ENCODE assay signal across 20 cellular contexts in the genomic region with DNA sequence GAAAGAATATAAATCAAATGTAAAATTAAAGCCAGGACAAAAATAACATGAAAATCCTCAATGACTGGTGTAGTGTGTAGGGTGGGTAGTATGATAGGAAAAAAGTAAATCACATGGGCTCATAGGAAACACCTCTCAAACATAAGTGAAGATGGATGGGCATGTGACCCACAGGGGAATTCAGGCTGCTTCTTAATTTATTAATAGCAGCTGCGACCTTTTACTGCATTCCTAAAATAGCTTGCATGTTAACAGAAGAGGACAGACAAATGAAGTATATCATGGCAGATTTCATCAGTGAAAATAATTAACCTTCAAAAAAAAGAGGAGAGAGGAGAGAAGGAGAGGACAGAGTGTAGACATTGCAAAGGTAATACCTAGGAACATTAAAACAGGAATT.
A peak's percentile ranks its signal among the peaks of the same experiment; 100 is the strongest.
DNase-seq lines count a peak whose midpoint lies in the region; ATAC-seq, FAIRE-seq and TF ChIP-seq lines count a peak whose summit lies in the region.
"Had no signal": no experiment of that assay in that cellular context is flagged by ENCODE, and none has a peak within 500 bp of the region (broad histone marks: within the 10 kb centered on the region; RNA-seq: fewer than 3 reads in every experiment).

No MANE protein-coding gene starts in this region.

- intact Hi-C loops in HCT116 (cut with micrococcal nuclease): no loop called here
- intact Hi-C loops in body of pancreas (cut with DNase I): no loop called here

- CTCF ChIA-PET in HCT116 (lab: Charles Lee): no interaction called here
- CTCF ChIA-PET in T-cell (lab: Charles Lee): no interaction called here

- peak overlapping the region; percentile 54 for H3K27ac Mint-ChIP-seq in mesothelial cell of epicardium
- H3K27ac Mint-ChIP-seq in T-cell: no peak overlapping the region
- H3K27ac Mint-ChIP-seq: activated CD8-positive, alpha-beta T cell treated with anti-CD3 and anti-CD28 coated beads, Interleukin-2, amount 10 ng/mL, durations not matched to agents 7 days and 5 days; activated naive CD4-positive, alpha-beta T cell treated with anti-CD3 and anti-CD28 coated beads, Interleukin-2, amount 50 U/mL, for 24 hours had no signal

- no peaks in the 10 kb centered on the region for H3K9me2 ChIP-seq in HCT116 (ENCODE audit: insufficient read depth)

- POLR2A ChIA-PET in HCT116 (lab: Charles Lee): no interaction called here
- POLR2A ChIA-PET in T-cell (lab: Charles Lee): no interaction called here

- H3K27me3 Mint-ChIP-seq in mesothelial cell of epicardium (ENCODE audit: low read depth) (no peaks in the 10 kb centered on the region), T-cell (no peaks in the 10 kb centered on the region)

- H3K36me3 Mint-ChIP-seq in mesothelial cell of epicardium (no peaks in the 10 kb centered on the region), T-cell (no peaks in the 10 kb centered on the region)
- H3K36me3 Mint-ChIP-seq: activated naive CD4-positive, alpha-beta T cell treated with anti-CD3 and anti-CD28 coated beads, Interleukin-2, amount 50 U/mL, for 24 hours had no signal

- no peak for TF ChIP-seq POLR2A in GM12892 (IDR thresholded peaks at IDR 0.05; ENCODE audit: low read depth, low read length)
- no peak for TF ChIP-seq POLR2A in HCT116 (IDR thresholded peaks at IDR 0.05; ENCODE audit: borderline replicate concordance, extremely low read depth, insufficient read depth, insufficient read length)
- TF ChIP-seq POLR2A in body of pancreas (IDR thresholded peaks at IDR 0.05): no peak

- H3K4me1 Mint-ChIP-seq in mesothelial cell of epicardium (peaks cover 53% of the 10 kb centered on the region), T-cell (peaks cover 2 to 11% (median 8%) of the 10 kb centered on the region in 3 donors)

- H3K27ac ChIP-seq in HCT116 (ENCODE audit: low read depth, low read length) (no peak overlapping the region), body of pancreas (no peak overlapping the region)
- H3K27ac ChIP-seq: coronary artery had no signal

- ATAC-seq in HCT116 (no peak), body of pancreas (peak; percentile 24), HG02571 (IDR thresholded peaks at IDR 0.05; ENCODE audit: unreplicated experiment) (no peak), T-cell (replicated peaks in 1 of 4) (no peak)
- ATAC-seq: activated CD8-positive, alpha-beta T cell treated with anti-CD3 and anti-CD28 coated beads, Interleukin-2, amount 10 ng/mL, durations not matched to agents 7 days and 5 days; sciatic nerve had no signal

- TF ChIP-seq CTCF in HCT116 (IDR thresholded peaks at IDR 0.05 in 2 of 3, conservative IDR thresholded peaks at IDR 0.05 in 1 of 3; ENCODE audit: borderline replicate concordance in 1 of 3, insufficient read depth in 1 of 3, low read depth in 2 of 3, low read length in 2 of 3): no peak
- TF ChIP-seq CTCF in body of pancreas (IDR thresholded peaks at IDR 0.05): no peak
- no peak for TF ChIP-seq CTCF in mesothelial cell of epicardium (IDR thresholded peaks at IDR 0.05; ENCODE audit: unreplicated experiment)

- no peaks in the 10 kb centered on the region for H4K20me1 ChIP-seq in HCT116 (ENCODE audit: insufficient read depth)

- no peak overlapping the region for H3K4me3 ChIP-seq in HCT116 (replicated peaks in 1 of 2; ENCODE audit: low read depth in 1 of 2, low read length in 2 of 2)
- H3K4me3 ChIP-seq in body of pancreas: no peak overlapping the region
- H3K4me3 ChIP-seq: coronary artery had no signal

- H3K9me3 Mint-ChIP-seq in mesothelial cell of epicardium: peaks cover 6% of the 10 kb centered on the region
- H3K9me3 Mint-ChIP-seq in T-cell: no peaks in the 10 kb centered on the region
- H3K9me3 Mint-ChIP-seq: activated naive CD4-positive, alpha-beta T cell treated with anti-CD3 and anti-CD28 coated beads, Interleukin-2, amount 50 U/mL, for 24 hours had no signal

- no peak for TF ChIP-seq RAD21 in HCT116 (IDR thresholded peaks at IDR 0.05; ENCODE audit: low read depth)

- no peaks in the 10 kb centered on the region for H3K9me3 ChIP-seq in HCT116 (ENCODE audit: control insufficient read depth in 1 of 2, insufficient read depth in 1 of 2, low read depth in 1 of 2, low read length in 2 of 2)
- no peaks in the 10 kb centered on the region for H3K9me3 ChIP-seq in body of pancreas

- DNase-seq in GM12892 (ENCODE audit: insufficient read length) (no peak), HCT116 (ENCODE audit: low read depth, low spot score) (no peak), body of pancreas (no peak), mesothelial cell of epicardium (ENCODE audit: low spot score in 2 of 2, unreplicated experiment in 2 of 2) (no peak), T-cell (no peak), pons (ENCODE audit: low spot score) (no peak)
- no peak for DNase-seq in stimulated activated CD4-positive, alpha-beta T cell treated with anti-CD3 and anti-CD28 coated beads, Interleukin-4, amount 100 ng/mL, for 1 hour
- DNase-seq: activated CD4-positive, CD25-positive, alpha-beta regulatory T cell; activated CD8-positive, alpha-beta T cell treated with anti-CD3 and anti-CD28 coated beads, Interleukin-2, amount 10 ng/mL, durations not matched to agents 7 days and 5 days; activated T-cell treated with anti-CD3 and anti-CD28 coated beads, Interleukin-2, amount 50 U/mL, for 48 hours; EL; NCI-H1048; NCI-H2029; NCI-H510A; occipital lobe; SIG-M5 had no signal

- no peak overlapping the region for H3K9ac ChIP-seq in HCT116 (ENCODE audit: low read length)

- H3K79me2 ChIP-seq in HCT116 (ENCODE audit: insufficient read depth, low read length): no peaks in the 10 kb centered on the region

- H3K27me3 ChIP-seq in HCT116 (ENCODE audit: insufficient read depth, low read length) (no peaks in the 10 kb centered on the region), body of pancreas (no peaks in the 10 kb centered on the region)

- WGBS in body of pancreas, 2 donors: 15 to 42% methylated on average over 1 of the region's 1 CpG

- H3K36me3 ChIP-seq in HCT116 (ENCODE audit: control insufficient read depth in 1 of 2, insufficient read depth in 2 of 2, low read length in 2 of 2) (no peaks in the 10 kb centered on the region), body of pancreas (replicated peaks in 1 of 2; ENCODE audit: insufficient read depth in 1 of 2, low read depth in 2 of 2) (no peaks in the 10 kb centered on the region)

- no peak overlapping the region for H3K4me3 Mint-ChIP-seq in mesothelial cell of epicardium
- no peak overlapping the region for H3K4me3 Mint-ChIP-seq in T-cell
- H3K4me3 Mint-ChIP-seq: activated CD8-positive, alpha-beta T cell treated with anti-CD3 and anti-CD28 coated beads, Interleukin-2, amount 10 ng/mL, durations not matched to agents 7 days and 5 days; activated naive CD4-positive, alpha-beta T cell treated with anti-CD3 and anti-CD28 coated beads, Interleukin-2, amount 50 U/mL, for 24 hours had no signal

- peak; percentile 65 for FAIRE-seq in GM12892 (lab: Jason Lieb, UNC)

- H2AFZ ChIP-seq in HCT116 (ENCODE audit: low read depth, low read length, poor library complexity, severe bottlenecking): no peak overlapping the region

- RAD21 ChIA-PET in HCT116 (lab: Charles Lee; ENCODE audit: low non-redundant PET in 1 of 2, low total read pairs in 2 of 2, uncharacterized antibody in 2 of 2, unreplicated experiment in 2 of 2): no interaction called here

- no TSS peak for BruUV-seq in HCT116 (replicated peaks; lab: Mats Ljungman, UMichigan)

- H3K4me1 ChIP-seq in HCT116 (ENCODE audit: control insufficient read depth in 1 of 2, insufficient read depth in 2 of 2, low read length in 2 of 2) (peaks cover 0 to 12% of the 10 kb centered on the region in 2 experiments; a peak in 1 of 4 replicates), body of pancreas (no peaks in the 10 kb centered on the region)

- peak overlapping the region; percentile 16; the same call in 1 of the 2 replicates for H3K4me2 ChIP-seq in HCT116 (ENCODE audit: low read length)

TF ChIP-seq in HCT116, 20 proteins besides CTCF, POLR2A, EP300 and RAD21:
- TF ChIP-seq YY1 (IDR thresholded peaks at IDR 0.05; ENCODE audit: extremely low read depth, insufficient replicate concordance, low read depth, low read length) (no peak), FOSL1 (IDR thresholded peaks at IDR 0.05; ENCODE audit: low read depth) (no peak), EZH2 (IDR thresholded peaks at IDR 0.05) (no peak)
